In the genomic region with DNA sequence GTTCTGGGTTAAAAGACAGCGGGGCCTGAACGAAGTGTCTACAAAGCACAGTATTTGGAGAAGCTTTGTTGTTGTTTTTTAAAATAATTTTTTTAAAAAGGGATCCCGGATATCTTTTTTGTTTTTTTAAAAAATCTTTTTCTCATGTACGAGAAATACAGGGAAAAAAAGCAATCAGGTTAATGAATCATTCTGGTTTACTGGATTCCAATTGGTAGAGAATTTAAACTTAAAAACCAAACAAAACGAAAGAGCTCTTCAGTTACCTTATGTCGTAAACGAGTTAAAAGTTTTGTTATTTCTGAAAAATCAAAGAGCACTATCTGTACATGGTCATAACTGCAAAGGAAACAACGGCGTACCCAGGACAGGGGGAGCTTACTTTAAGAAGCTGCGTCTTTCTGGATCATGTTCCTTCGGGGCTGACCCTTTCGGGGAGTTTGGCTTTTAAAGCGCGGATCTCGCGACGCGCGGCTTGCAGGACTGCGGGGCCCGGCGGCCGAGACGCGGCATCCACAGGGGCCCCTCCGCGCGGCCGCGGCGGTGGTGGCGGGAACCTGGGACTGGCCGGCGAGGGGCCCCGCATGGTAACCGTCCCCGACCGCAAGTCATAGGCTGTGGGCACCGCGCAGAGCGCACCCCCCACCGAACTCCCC, we compare ENCODE assay signal across 8 cellular contexts. TPM values are rescaled to one million over a fixed set of nuclear protein-coding genes. Genes with fewer than 3 reads are reported as not detected.
DNase-seq lines count a peak whose midpoint lies in the region; ATAC-seq and TF ChIP-seq lines count a peak whose summit lies in the region.

No MANE protein-coding gene starts in this region.

- intact Hi-C loops in activated T-helper 1 cell treated with anti-CD3 and anti-CD28 coated beads, Interleukin-12 subunit alpha, Interleukin-12 subunit beta, Interleukin-2, Interleukin-4 antibody, amounts not matched to agents 30 ng/mL and 10 ng/mL and 1 ng/mL, durations not matched to agents 14 hours and 24 hours and 36 hours (cut with micrococcal nuclease) = no loop called here

- no peaks in the 10 kb centered on the region for H3K9me3 Mint-ChIP-seq in activated T-helper 1 cell treated with anti-CD3 and anti-CD28 coated beads, Interleukin-12 subunit alpha, Interleukin-12 subunit beta, Interleukin-2, Interleukin-4 antibody, amounts not matched to agents 30 ng/mL and 10 ng/mL and 1 ng/mL, durations not matched to agents 14 hours and 24 hours and 36 hours

- TF ChIP-seq CTCF in HFF-Myc (IDR thresholded peaks at IDR 0.05; ENCODE audit: low read depth, low read length, missing control alignments) (no peak), omental fat pad (IDR thresholded peaks at IDR 0.05) (no peak)

- peaks cover 9% of the 10 kb centered on the region for H3K4me1 Mint-ChIP-seq in activated T-helper 1 cell treated with anti-CD3 and anti-CD28 coated beads, Interleukin-12 subunit alpha, Interleukin-12 subunit beta, Interleukin-2, Interleukin-4 antibody, amounts not matched to agents 30 ng/mL and 10 ng/mL and 1 ng/mL, durations not matched to agents 14 hours and 24 hours and 36 hours (ENCODE audit: low read depth)

- H3K4me3 Mint-ChIP-seq in activated T-helper 1 cell treated with anti-CD3 and anti-CD28 coated beads, Interleukin-12 subunit alpha, Interleukin-12 subunit beta, Interleukin-2, Interleukin-4 antibody, amounts not matched to agents 30 ng/mL and 10 ng/mL and 1 ng/mL, durations not matched to agents 14 hours and 24 hours and 36 hours = peak overlapping the region; percentile 74

- peak; percentile 63 for DNase-seq in D341Med (ENCODE audit: low spot score)
- DNase-seq in HFF-Myc (ENCODE audit: extremely low read depth, low read depth) = no peak
- no peak for DNase-seq in activated T-helper 1 cell treated with anti-CD3 and anti-CD28 coated beads, Interleukin-12 subunit alpha, Interleukin-12 subunit beta, Interleukin-2, Interleukin-4 antibody, amounts not matched to agents 30 ng/mL and 10 ng/mL and 1 ng/mL, durations not matched to agents 14 hours and 24 hours and 36 hours (ENCODE audit: low spot score)
- peak; percentile 21 for DNase-seq in glomerular visceral epithelial cell (ENCODE audit: extremely low spot score)
- DNase-seq in omental fat pad (ENCODE audit: low spot score) = no peak
- DNase-seq in UCSD-AML1 (lab: John Stamatoyannopoulos, UW; ENCODE audit: unreplicated experiment) = no peak
- no peak for DNase-seq in effector CD4-positive, alpha-beta T cell

- H3K27me3 Mint-ChIP-seq in activated T-helper 1 cell treated with anti-CD3 and anti-CD28 coated beads, Interleukin-12 subunit alpha, Interleukin-12 subunit beta, Interleukin-2, Interleukin-4 antibody, amounts not matched to agents 30 ng/mL and 10 ng/mL and 1 ng/mL, durations not matched to agents 14 hours and 24 hours and 36 hours (ENCODE audit: insufficient read depth) = peaks cover 84% of the 10 kb centered on the region

- H3K36me3 Mint-ChIP-seq in activated T-helper 1 cell treated with anti-CD3 and anti-CD28 coated beads, Interleukin-12 subunit alpha, Interleukin-12 subunit beta, Interleukin-2, Interleukin-4 antibody, amounts not matched to agents 30 ng/mL and 10 ng/mL and 1 ng/mL, durations not matched to agents 14 hours and 24 hours and 36 hours (ENCODE audit: low read depth) = no peaks in the 10 kb centered on the region

- no peak overlapping the region for H3K27ac Mint-ChIP-seq in activated T-helper 1 cell treated with anti-CD3 and anti-CD28 coated beads, Interleukin-12 subunit alpha, Interleukin-12 subunit beta, Interleukin-2, Interleukin-4 antibody, amounts not matched to agents 30 ng/mL and 10 ng/mL and 1 ng/mL, durations not matched to agents 14 hours and 24 hours and 36 hours

- peak overlapping the region; percentile 59 for H3K4me3 ChIP-seq in HFF-Myc (replicated peaks; ENCODE audit: low read depth, low read length)

- peak; percentile 61 for ATAC-seq in omental fat pad (ENCODE audit: low FRiP score)
- ATAC-seq in HG02840 (IDR thresholded peaks at IDR 0.05; ENCODE audit: low FRiP score, unreplicated experiment) = no peak

RNA-seq across cellular contexts. Expression of a gene that starts 0.9 kb away (rescaled TPM):
- total RNA-seq in activated T-helper 1 cell treated with anti-CD3 and anti-CD28 coated beads, Interleukin-12 subunit alpha, Interleukin-12 subunit beta, Interleukin-2, Interleukin-4 antibody, amounts not matched to agents 30 ng/mL and 10 ng/mL and 1 ng/mL, durations not matched to agents 14 hours and 24 hours and 36 hours = not detected in 2 replicates
- 1 to 10 TPM; 1.1 to 4.6 (median 1.4) TPM for total RNA-seq in omental fat pad

Comparison
In these comparisons a context has a peak if more than half of its experiments do, and no peak if none do; other contexts are left out.
1. DNase-seq: peak in D341Med (single experiment) and glomerular visceral epithelial cell (single experiment); none in HFF-Myc (single experiment), activated T-helper 1 cell treated with anti-CD3 and anti-CD28 coated beads, Interleukin-12 subunit alpha, Interleukin-12 subunit beta, Interleukin-2, Interleukin-4 antibody, amounts not matched to agents 30 ng/mL and 10 ng/mL and 1 ng/mL, durations not matched to agents 14 hours and 24 hours and 36 hours (single experiment), omental fat pad (single experiment), UCSD-AML1 (single experiment) and effector CD4-positive, alpha-beta T cell (single experiment).